Comparison of ENCODE assay signal across 8 cellular contexts in genomic region chr1:113391643-113392271, GRCh38. TPM values are rescaled to one million over a fixed set of nuclear protein-coding genes. Genes with fewer than 3 reads are reported as not detected.
A peak's percentile ranks its signal among the peaks of the same experiment; 100 is the strongest.
DNase-seq lines count a peak whose midpoint lies in the region; ATAC-seq and TF ChIP-seq lines count a peak whose summit lies in the region.

No MANE protein-coding gene starts in this region.

- H3K27ac Mint-ChIP-seq in activated T-cell treated with anti-CD3 and anti-CD28 coated beads, Interleukin-2, amount 50 U/mL, for 72 hours: no peak overlapping the region

- ATAC-seq in activated T-cell treated with anti-CD3 and anti-CD28 coated beads, Interleukin-2, amount 50 U/mL, for 72 hours (replicated peaks in 1 of 2): no peak
- ATAC-seq in HG03175 (IDR thresholded peaks at IDR 0.05; ENCODE audit: unreplicated experiment) (no peak), GM19467 (IDR thresholded peaks at IDR 0.05; ENCODE audit: unreplicated experiment) (no peak)

- no peaks in the 10 kb centered on the region for H3K9me3 ChIP-seq in Loucy (ENCODE audit: insufficient read depth, low read depth, low read length)
- H3K9me3 ChIP-seq in iPS DF 6.9 (ENCODE audit: control insufficient read depth, insufficient read depth, low read length): no peaks in the 10 kb centered on the region
- no peaks in the 10 kb centered on the region for H3K9me3 ChIP-seq in skeletal muscle tissue (ENCODE audit: control insufficient read depth in 3 of 3, low read length in 3 of 3)

- no peaks in the 10 kb centered on the region for H3K36me3 Mint-ChIP-seq in activated T-cell treated with anti-CD3 and anti-CD28 coated beads, Interleukin-2, amount 50 U/mL, for 72 hours (ENCODE audit: insufficient read depth in 2 of 2)

- H3F3A ChIP-seq in Loucy (ENCODE audit: low read depth): no peaks in the 10 kb centered on the region

- no peaks in the 10 kb centered on the region for H3K9me2 ChIP-seq in Loucy (replicated peaks; ENCODE audit: low read depth, low read length)

- H3K4me2 ChIP-seq in Loucy (ENCODE audit: low read depth, low read length, poor library complexity, severe bottlenecking): peak overlapping the region; percentile 85

- no peak for TF ChIP-seq CTCF in Loucy (conservative IDR thresholded peaks at IDR 0.05; ENCODE audit: low read length)

- H3K27ac ChIP-seq in iPS DF 6.9 (ENCODE audit: low read length) (no peak overlapping the region), skeletal muscle tissue (ENCODE audit: low read depth, low read length) (peak overlapping the region; percentile 21)

- H4K20me1 ChIP-seq in Loucy (ENCODE audit: insufficient read depth, low read length, poor library complexity, severe bottlenecking): peaks cover 22% of the 10 kb centered on the region

- H3K27me3 ChIP-seq in Loucy (ENCODE audit: insufficient read depth, low read length, poor library complexity, severe bottlenecking): no peaks in the 10 kb centered on the region
- no peaks in the 10 kb centered on the region; the same call in 1 of the 2 replicates for H3K27me3 ChIP-seq in iPS DF 6.9 (ENCODE audit: control insufficient read depth, insufficient read depth, low read length)
- H3K27me3 ChIP-seq in skeletal muscle tissue (ENCODE audit: control insufficient read depth in 3 of 3, insufficient read depth in 3 of 3, low read length in 3 of 3): no peaks in the 10 kb centered on the region

- H3K9ac ChIP-seq in Loucy (ENCODE audit: low read depth, low read length, poor library complexity, severe bottlenecking) (peak overlapping the region; percentile 89), skeletal muscle tissue (ENCODE audit: low read depth in 1 of 3, low read length in 3 of 3) (peak overlapping the region; percentile 73 to 84 (median 81))

- WGBS in iPS DF 6.9 (ENCODE audit: insufficient coverage, insufficient read length): 100% methylated on average over 1 of the region's 9 CpGs

- H2AFZ ChIP-seq in Loucy (ENCODE audit: low read length): no peak overlapping the region

- H3K27me3 Mint-ChIP-seq in activated T-cell treated with anti-CD3 and anti-CD28 coated beads, Interleukin-2, amount 50 U/mL, for 72 hours (ENCODE audit: low read depth): peaks cover 20% of the 10 kb centered on the region

- H3K79me2 ChIP-seq in Loucy (ENCODE audit: insufficient read depth, low read length): peaks cover 54% of the 10 kb centered on the region

- H3K4me1 ChIP-seq in Loucy (ENCODE audit: insufficient read depth, low read length, poor library complexity, severe bottlenecking) (peaks cover 53% of the 10 kb centered on the region), iPS DF 6.9 (ENCODE audit: control insufficient read depth, insufficient read depth, low read length) (peaks cover 3% of the 10 kb centered on the region; the same call in 1 of the 2 replicates), skeletal muscle tissue (ENCODE audit: control insufficient read depth in 3 of 3, insufficient read depth in 3 of 3, low read length in 3 of 3) (peaks cover 10 to 22% (median 21%) of the 10 kb centered on the region in 3 donors)

- H3K9me3 Mint-ChIP-seq in activated T-cell treated with anti-CD3 and anti-CD28 coated beads, Interleukin-2, amount 50 U/mL, for 72 hours: peaks cover 0 to 3% of the 10 kb centered on the region in 2 donors

- no peaks in the 10 kb centered on the region for H3K36me3 ChIP-seq in Loucy (ENCODE audit: insufficient read depth, low read length)
- H3K36me3 ChIP-seq in iPS DF 6.9 (ENCODE audit: control insufficient read depth, insufficient read depth, low read length): no peaks in the 10 kb centered on the region
- no peaks in the 10 kb centered on the region for H3K36me3 ChIP-seq in skeletal muscle tissue (ENCODE audit: control insufficient read depth in 3 of 3, insufficient read depth in 3 of 3, low read length in 3 of 3)

- DNase-seq in Caki2 (ENCODE audit: low read depth) (peak; percentile 32), iPS DF 6.9 (ENCODE audit: low read depth, low spot score) (no peak), pons (ENCODE audit: low spot score) (no peak)
- peak; percentile 3 to 6 for DNase-seq in activated T-cell treated with anti-CD3 and anti-CD28 coated beads, Interleukin-2, amount 50 U/mL, for 72 hours

- peak overlapping the region; percentile 90 for H3K4me3 ChIP-seq in Loucy (ENCODE audit: low read length, poor library complexity, severe bottlenecking)
- H3K4me3 ChIP-seq in iPS DF 6.9 (ENCODE audit: low read length): peak overlapping the region; percentile 84; the same call in 1 of the 2 replicates
- peak overlapping the region; percentile 83 to 90 (median 85) for H3K4me3 ChIP-seq in skeletal muscle tissue (ENCODE audit: low read length in 3 of 3)

- H3K4me3 Mint-ChIP-seq in activated T-cell treated with anti-CD3 and anti-CD28 coated beads, Interleukin-2, amount 50 U/mL, for 72 hours: peak overlapping the region; percentile 83 to 90

- H3K4me1 Mint-ChIP-seq in activated T-cell treated with anti-CD3 and anti-CD28 coated beads, Interleukin-2, amount 50 U/mL, for 72 hours (ENCODE audit: low read depth): peaks cover 30% of the 10 kb centered on the region

- in situ Hi-C loops in Caki2 (cut with HindIII; ENCODE audit: low pct_unique_long_range_greater_than_20kb, low sequenced_read_pairs): no loop called here

RNA-seq across cellular contexts. Expression of gene MAGI3, which starts 1.4 kb away (rescaled TPM):
- total RNA-seq in Caki2 (2014; rRNA removed; shearing (Covaris generic); ENCODE audit: low replicate concordance): 3.5 and 3.9 TPM in 2 replicates
- total RNA-seq in activated T-cell treated with anti-CD3 and anti-CD28 coated beads, Interleukin-2, amount 50 U/mL, for 72 hours: 1 to 10 TPM; 5.3 to 5.5 TPM
- total RNA-seq in skeletal muscle tissue: 13.0 TPM

Comparison
In these comparisons a context has a peak if more than half of its experiments do, and no peak if none do; other contexts are left out.
1. DNase-seq: peak in Caki2 (single experiment) and activated T-cell treated with anti-CD3 and anti-CD28 coated beads, Interleukin-2, amount 50 U/mL, for 72 hours (2 of 2); none in iPS DF 6.9 (single experiment) and pons (single experiment).
2. Peak in every context shown above with its lines, with median percentiles within 50 percentile points of each other: H3K4me3 ChIP-seq.